Comparison of ENCODE assay signal across 2 cellular contexts in the genomic region with DNA sequence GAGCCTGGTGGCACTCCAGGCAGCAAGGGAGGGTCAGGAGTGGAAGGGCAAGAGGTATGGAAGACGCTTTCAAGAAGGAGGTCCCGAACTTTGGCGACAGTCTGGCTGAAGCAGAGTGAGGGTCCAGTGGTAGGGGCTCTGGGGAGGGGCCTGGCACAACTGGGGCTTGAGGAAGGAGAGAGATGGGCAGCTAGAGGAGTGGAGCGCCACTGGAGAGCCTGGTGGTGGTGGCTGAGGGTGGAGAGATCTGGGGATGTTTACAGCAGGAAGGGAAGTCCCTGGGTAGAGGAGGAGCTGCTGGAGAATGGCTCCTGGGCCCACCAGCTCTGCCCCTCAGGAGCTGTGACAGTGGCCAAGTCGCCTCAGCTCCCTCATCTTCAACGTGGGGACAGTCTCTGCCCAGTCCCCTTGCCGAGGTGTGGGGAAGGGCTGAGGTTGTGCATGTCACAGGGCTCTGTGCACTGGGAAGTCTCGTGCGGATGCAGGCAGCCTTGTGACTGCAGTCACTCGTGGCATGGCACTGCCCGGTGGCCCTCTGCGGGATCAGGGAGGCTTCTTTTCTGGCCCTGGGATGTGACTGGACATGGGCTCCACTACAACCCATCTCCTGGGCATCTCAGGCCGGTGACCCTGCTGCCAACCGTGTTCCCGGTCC.
TF ChIP-seq lines count a peak whose summit lies in the region.

No MANE protein-coding gene starts in this region.

TF ChIP-seq in IMR-90, 13 proteins besides CTCF, POLR2A, EP300 and RAD21:
- TF ChIP-seq FOS (IDR thresholded peaks at IDR 0.05; ENCODE audit: low read depth, low read length) = no peak
- TF ChIP-seq SMC3 (IDR thresholded peaks at IDR 0.05; ENCODE audit: low read depth, low read length) = no peak
- TF ChIP-seq NFE2L2 (IDR thresholded peaks at IDR 0.05; ENCODE audit: low read depth, low read length) = no peak
- TF ChIP-seq RCOR1 (IDR thresholded peaks at IDR 0.05; ENCODE audit: insufficient replicate concordance, low read length) = no peak
- TF ChIP-seq BHLHE40 (IDR thresholded peaks at IDR 0.05; ENCODE audit: low read depth, low read length) = no peak
- no peak for TF ChIP-seq MXI1 (IDR thresholded peaks at IDR 0.05; ENCODE audit: borderline replicate concordance, low read depth, low read length)
- TF ChIP-seq MAZ (IDR thresholded peaks at IDR 0.05; ENCODE audit: borderline replicate concordance, low read depth, low read length) = no peak
- no peak for TF ChIP-seq CHD1 (IDR thresholded peaks at IDR 0.05; ENCODE audit: low read depth, low read length)
- TF ChIP-seq MAFK (IDR thresholded peaks at IDR 0.05; ENCODE audit: low read depth, low read length) = no peak
- no peak for TF ChIP-seq USF2 (IDR thresholded peaks at IDR 0.05; ENCODE audit: low read depth, low read length)
- no peak for TF ChIP-seq CEBPB (IDR thresholded peaks at IDR 0.05; ENCODE audit: low read depth, low read length)
- TF ChIP-seq ELK1 (IDR thresholded peaks at IDR 0.05; ENCODE audit: borderline replicate concordance, low read depth, low read length) = no peak
- no peak for TF ChIP-seq RFX5 (IDR thresholded peaks at IDR 0.05; ENCODE audit: low read depth, low read length)

TF ChIP-seq in H1, 55 proteins besides CTCF, POLR2A, EP300 and RAD21:
- no peak for TF ChIP-seq SAP30 (IDR thresholded peaks at IDR 0.05; ENCODE audit: insufficient read depth, insufficient replicate concordance, low read length)
- TF ChIP-seq GTF2F1 (IDR thresholded peaks at IDR 0.05; ENCODE audit: borderline replicate concordance, low read depth, low read length) = no peak
- TF ChIP-seq SP1 (IDR thresholded peaks at IDR 0.05; ENCODE audit: low read depth, low read length) = no peak
